In the genomic region with DNA sequence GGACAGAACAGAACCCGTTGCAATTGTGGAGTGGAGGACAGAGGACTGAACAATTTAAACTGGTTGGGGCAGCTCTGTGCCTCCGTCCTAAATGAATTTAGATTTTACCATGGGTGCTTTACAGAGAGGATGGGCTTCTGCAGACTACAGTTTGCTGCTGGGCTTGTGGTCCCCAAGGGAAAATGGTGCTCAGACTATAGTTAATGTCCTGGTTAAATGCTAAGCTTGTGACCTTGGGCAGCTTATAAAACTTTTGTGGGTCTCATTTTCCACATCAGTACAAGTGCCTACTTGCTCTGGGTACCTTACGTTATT, we compare ENCODE assay signal across 27 cellular contexts.
"Had no signal": no experiment of that assay in that cellular context is flagged by ENCODE, and none has a peak within 500 bp of the region (broad histone marks: within the 10 kb centered on the region; RNA-seq: fewer than 3 reads in every experiment).

No MANE protein-coding gene starts in this region.

- H3K27ac ChIP-seq: brain microvascular endothelial cell, Peyer's patch, RWPE1, SJCRH30 had no signal

- H3K4me1 ChIP-seq: Peyer's patch, SJCRH30 had no signal

- H3K27ac Mint-ChIP-seq: activated CD8-positive, alpha-beta T cell treated with anti-CD3 and anti-CD28 coated beads, Interleukin-2, amount 10 ng/mL, durations not matched to agents 7 days and 5 days; activated naive CD4-positive, alpha-beta T cell treated with anti-CD3 and anti-CD28 coated beads, Interleukin-2, amount 50 U/mL, for 72 hours; activated naive CD8-positive, alpha-beta T cell treated with anti-CD3 and anti-CD28 coated beads, Interleukin-2, amount 50 U/mL, for 24 hours had no signal

- H3K9ac ChIP-seq: SK-N-SH had no signal

- H3K4me1 Mint-ChIP-seq: activated naive CD8-positive, alpha-beta T cell treated with anti-CD3 and anti-CD28 coated beads, Interleukin-2, amount 50 U/mL, for 24 hours had no signal

- FAIRE-seq: astrocyte had no signal

- H3K4me2 ChIP-seq: SK-N-SH had no signal

- H3K4me3 ChIP-seq: cardiac muscle cell, MG63, Peyer's patch, SJCRH30 had no signal

- H3K4me3 Mint-ChIP-seq: activated CD8-positive, alpha-beta T cell treated with anti-CD3 and anti-CD28 coated beads, Interleukin-2, amount 10 ng/mL, durations not matched to agents 7 days and 5 days; activated naive CD8-positive, alpha-beta T cell treated with anti-CD3 and anti-CD28 coated beads, Interleukin-2, amount 50 U/mL, for 24 hours had no signal

- H3K36me3 ChIP-seq: brain microvascular endothelial cell, cardiac muscle cell, MG63, Peyer's patch, SJCRH30 had no signal

- H3K36me3 Mint-ChIP-seq: activated naive CD4-positive, alpha-beta T cell treated with anti-CD3 and anti-CD28 coated beads, Interleukin-2, amount 50 U/mL, for 72 hours had no signal

- H3K9me3 Mint-ChIP-seq: activated naive CD4-positive, alpha-beta T cell treated with anti-CD3 and anti-CD28 coated beads, Interleukin-2, amount 50 U/mL, for 72 hours; activated naive CD8-positive, alpha-beta T cell treated with anti-CD3 and anti-CD28 coated beads, Interleukin-2, amount 50 U/mL, for 24 hours had no signal

- H3K27me3 ChIP-seq: brain microvascular endothelial cell, MG63, Peyer's patch, SJCRH30 had no signal

- H3K9me3 ChIP-seq: MG63, Peyer's patch, SJCRH30, SK-N-SH had no signal

- DNase-seq: activated CD4-positive, alpha-beta T cell treated with anti-CD3 and anti-CD28 coated beads for 4 hours; activated CD8-positive, alpha-beta memory T cell treated with anti-CD3 and anti-CD28 coated beads, Interleukin-2, amount 50 U/mL, for 48 hours; activated CD8-positive, alpha-beta T cell treated with anti-CD3 and anti-CD28 coated beads, Interleukin-2, amount 10 ng/mL, durations not matched to agents 7 days and 5 days; activated effector memory CD4-positive, alpha-beta T cell treated with Interleukin-2 at 50 U/mL for 16 hours; activated naive CD4-positive, alpha-beta T cell; activated naive CD8-positive, alpha-beta T cell treated with anti-CD3 and anti-CD28 coated beads, Interleukin-2, amount 50 U/mL, for 24 hours; activated T-cell treated with anti-CD3 and anti-CD28 coated beads, Interleukin-2, amount 50 U/mL, for 1 hour; amniotic stem cell; brain microvascular endothelial cell; MG63; MV-4-11; NCI-H1105 treated with DMSO at 0.1 percent for 48 hours; NCI-H1436 treated with DMSO at 0.1 percent for 48 hours; NCI-H187; NCI-H2081; NCI-H2171; NCI-H226; NCI-H526 treated with DMSO at 0.1 percent for 48 hours; Peyer's patch; Right ventricle myocardium superior; SJCRH30; SK-N-SH; T-helper 1 cell had no signal
